Comparison of ENCODE assay signal across 27 cellular contexts in genomic region chr4:1500966-1501753, GRCh38.
"Had no signal": no experiment of that assay in that cellular context is flagged by ENCODE, and none has a peak within 500 bp of the region (broad histone marks: within the 10 kb centered on the region; RNA-seq: fewer than 3 reads in every experiment).

No MANE protein-coding gene starts in this region.

- ATAC-seq: activated CD8-positive, alpha-beta memory T cell treated with anti-CD3 and anti-CD28 coated beads, Interleukin-2, amount 10 ng/mL, durations not matched to agents 7 days and 5 days; activated CD8-positive, alpha-beta T cell treated with anti-CD3 and anti-CD28 coated beads for 36 hours; effector memory CD8-positive, alpha-beta T cell; gastrocnemius medialis; stimulated activated naive B cell treated with anti-CD40 and anti-IgM and Interleukin-4, amounts not matched to agents 10 μg/mL and 1 μg/mL and 100 μg/mL, for 72 hours had no signal

- H3K27ac ChIP-seq: breast epithelium, colonic mucosa, dorsolateral prefrontal cortex, esophagus muscularis mucosa, gastrocnemius medialis, SK-N-MC, thoracic aorta, upper lobe of left lung had no signal

- H3K36me3 Mint-ChIP-seq: activated CD8-positive, alpha-beta memory T cell treated with anti-CD3 and anti-CD28 coated beads, Interleukin-2, amount 10 ng/mL, durations not matched to agents 7 days and 5 days; activated naive CD8-positive, alpha-beta T cell; stimulated activated naive B cell treated with anti-CD40 and anti-IgM and Interleukin-4, amounts not matched to agents 10 μg/mL and 1 μg/mL and 100 μg/mL, for 72 hours had no signal

- H3K4me1 Mint-ChIP-seq: activated CD4-positive, alpha-beta T cell treated with anti-CD3 and anti-CD28 coated beads, Interleukin-2, amount 10 ng/mL, durations not matched to agents 7 days and 5 days; activated CD8-positive, alpha-beta memory T cell treated with anti-CD3 and anti-CD28 coated beads, Interleukin-2, amount 10 ng/mL, durations not matched to agents 7 days and 5 days; stimulated activated naive B cell treated with anti-CD40 and anti-IgM and Interleukin-4, amounts not matched to agents 10 μg/mL and 1 μg/mL and 100 μg/mL, for 72 hours had no signal

- H3K36me3 ChIP-seq: breast epithelium, colonic mucosa, esophagus muscularis mucosa, gastrocnemius medialis, thoracic aorta, upper lobe of left lung had no signal

- H3K9me3 Mint-ChIP-seq: activated CD4-positive, alpha-beta T cell treated with anti-CD3 and anti-CD28 coated beads, Interleukin-2, amount 10 ng/mL, durations not matched to agents 7 days and 5 days; activated CD8-positive, alpha-beta T cell treated with anti-CD3 and anti-CD28 coated beads for 36 hours; activated T-helper 1 cell treated with anti-CD3 and anti-CD28 coated beads, Interleukin-12 subunit alpha, Interleukin-12 subunit beta, Interleukin-2, Interleukin-4 antibody, amounts not matched to agents 30 ng/mL and 10 ng/mL and 1 ng/mL, durations not matched to agents 14 hours and 24 hours and 36 hours; effector memory CD8-positive, alpha-beta T cell; nephron progenitor cell; stimulated activated naive B cell treated with anti-CD40 and anti-IgM and Interleukin-4, amounts not matched to agents 10 μg/mL and 1 μg/mL and 100 μg/mL, for 72 hours had no signal

- H3K27me3 Mint-ChIP-seq: activated CD4-positive, alpha-beta T cell treated with anti-CD3 and anti-CD28 coated beads, Interleukin-2, amount 10 ng/mL, durations not matched to agents 7 days and 5 days; activated CD8-positive, alpha-beta memory T cell treated with anti-CD3 and anti-CD28 coated beads, Interleukin-2, amount 10 ng/mL, durations not matched to agents 7 days and 5 days; activated CD8-positive, alpha-beta T cell treated with anti-CD3 and anti-CD28 coated beads for 36 hours had no signal

- DNase-seq: activated CD4-positive, alpha-beta T cell treated with anti-CD3 and anti-CD28 coated beads, Interleukin-2, amount 10 ng/mL, durations not matched to agents 7 days and 5 days; activated CD4-positive, CD25-positive, alpha-beta regulatory T cell treated with anti-CD3 and anti-CD28 coated beads, Interleukin-2, amount 50 U/mL, for 72 hours; activated CD8-positive, alpha-beta memory T cell treated with anti-CD3 and anti-CD28 coated beads, Interleukin-2, amount 10 ng/mL, durations not matched to agents 7 days and 5 days; activated CD8-positive, alpha-beta T cell treated with anti-CD3 and anti-CD28 coated beads for 36 hours; activated T-cell treated with anti-CD3 and anti-CD28 coated beads for 4 hours; amniotic stem cell; colonic mucosa; effector memory CD8-positive, alpha-beta T cell; hippocampal formation; mammary epithelial cell; midbrain; nephron progenitor cell; nucleus accumbens; stimulated activated CD4-positive, alpha-beta T cell treated with anti-CD3 and anti-CD28 coated beads, Interleukin-2, amount 100 ng/mL, for 48 hours; stimulated activated CD8-positive, alpha-beta memory T cell treated with anti-CD3 and anti-CD28 coated beads, Interleukin-4, amount 100 ng/mL, for 48 hours; stimulated activated naive B cell treated with anti-CD40 and anti-IgM and Interleukin-4, amounts not matched to agents 10 μg/mL and 1 μg/mL and 100 μg/mL, for 72 hours; SW 1271; T-helper 2 cell had no signal

- H3K9me3 ChIP-seq: breast epithelium, colonic mucosa, esophagus muscularis mucosa, gastrocnemius medialis, thoracic aorta, upper lobe of left lung had no signal

- H3K27me3 ChIP-seq: colonic mucosa had no signal

- H3K4me3 ChIP-seq: breast epithelium, colonic mucosa, dorsolateral prefrontal cortex, esophagus muscularis mucosa, gastrocnemius medialis, SK-N-MC, thoracic aorta, upper lobe of left lung had no signal

- H3K4me1 ChIP-seq: breast epithelium, colonic mucosa, gastrocnemius medialis, upper lobe of left lung had no signal

- H3K27ac Mint-ChIP-seq: activated CD4-positive, alpha-beta T cell treated with anti-CD3 and anti-CD28 coated beads, Interleukin-2, amount 10 ng/mL, durations not matched to agents 7 days and 5 days; activated CD8-positive, alpha-beta memory T cell treated with anti-CD3 and anti-CD28 coated beads, Interleukin-2, amount 10 ng/mL, durations not matched to agents 7 days and 5 days; activated CD8-positive, alpha-beta T cell treated with anti-CD3 and anti-CD28 coated beads for 36 hours; activated naive CD8-positive, alpha-beta T cell; activated T-helper 1 cell treated with anti-CD3 and anti-CD28 coated beads, Interleukin-12 subunit alpha, Interleukin-12 subunit beta, Interleukin-2, Interleukin-4 antibody, amounts not matched to agents 30 ng/mL and 10 ng/mL and 1 ng/mL, durations not matched to agents 14 hours and 24 hours and 36 hours; effector memory CD8-positive, alpha-beta T cell; nephron progenitor cell; stimulated activated naive B cell treated with anti-CD40 and anti-IgM and Interleukin-4, amounts not matched to agents 10 μg/mL and 1 μg/mL and 100 μg/mL, for 72 hours had no signal

- H3K4me3 Mint-ChIP-seq: activated CD4-positive, alpha-beta T cell treated with anti-CD3 and anti-CD28 coated beads, Interleukin-2, amount 10 ng/mL, durations not matched to agents 7 days and 5 days; activated CD8-positive, alpha-beta memory T cell treated with anti-CD3 and anti-CD28 coated beads, Interleukin-2, amount 10 ng/mL, durations not matched to agents 7 days and 5 days; activated CD8-positive, alpha-beta T cell treated with anti-CD3 and anti-CD28 coated beads for 36 hours; activated naive CD8-positive, alpha-beta T cell; activated T-helper 1 cell treated with anti-CD3 and anti-CD28 coated beads, Interleukin-12 subunit alpha, Interleukin-12 subunit beta, Interleukin-2, Interleukin-4 antibody, amounts not matched to agents 30 ng/mL and 10 ng/mL and 1 ng/mL, durations not matched to agents 14 hours and 24 hours and 36 hours; effector memory CD8-positive, alpha-beta T cell; nephron progenitor cell; stimulated activated naive B cell treated with anti-CD40 and anti-IgM and Interleukin-4, amounts not matched to agents 10 μg/mL and 1 μg/mL and 100 μg/mL, for 72 hours had no signal
